ENCODE assay signal across 9 cellular contexts in the genomic region with DNA sequence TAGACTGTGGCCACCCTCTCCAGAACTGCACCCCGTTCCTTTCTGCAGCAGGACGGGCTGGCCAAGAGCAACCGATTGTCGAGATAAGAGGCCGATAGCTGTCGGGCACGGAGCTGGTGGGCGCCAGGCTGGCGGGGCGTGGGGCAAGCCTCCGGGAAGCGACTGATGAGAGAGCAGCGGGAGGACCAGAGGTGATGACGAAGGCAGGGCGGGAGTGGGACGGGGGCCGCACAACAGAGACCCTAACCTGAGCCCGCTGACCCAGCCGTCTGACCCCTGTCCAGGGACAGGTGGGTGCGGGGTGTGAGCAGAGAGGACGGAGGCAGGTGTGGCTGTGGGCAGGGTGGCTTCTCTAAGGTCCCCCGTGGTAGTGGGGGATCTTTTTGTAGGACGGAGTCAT. TPM values are rescaled to one million over a fixed set of nuclear protein-coding genes. Genes with fewer than 3 reads are reported as not detected.
DNase-seq lines count a peak whose midpoint lies in the region; TF ChIP-seq lines count a peak whose summit lies in the region.
"Had no signal": no experiment of that assay in that cellular context is flagged by ENCODE, and none has a peak within 500 bp of the region (broad histone marks: within the 10 kb centered on the region; RNA-seq: fewer than 3 reads in every experiment).

No MANE protein-coding gene starts in this region.

- DNase-seq in activated CD4-positive, alpha-beta T cell treated with anti-CD3 and anti-CD28 coated beads, Interleukin-2, amount 10 ng/mL, durations not matched to agents 7 days and 5 days, result no peak
- no peak for DNase-seq in activated CD4-positive, alpha-beta T cell treated with anti-CD3 and anti-CD28 coated beads, Interleukin-2, amount 50 U/mL, for 4 hours
- DNase-seq in WERI-Rb-1 (no peak), hepatocyte (ENCODE audit: low spot score) (no peak), iPS-NIHi11 (ENCODE audit: low spot score) (no peak), SK-N-DZ (ENCODE audit: low spot score) (no peak)
- DNase-seq in activated effector memory CD4-positive, alpha-beta T cell treated with anti-CD3 and anti-CD28 coated beads, Interleukin-2, amount 50 U/mL, for 16 hours, result no peak

- no peaks in the 10 kb centered on the region for H3K9me2 ChIP-seq in hepatocyte (replicated peaks; ENCODE audit: insufficient read depth)

- H2AFZ ChIP-seq in hepatocyte, result peak overlapping the region; percentile 94

- H3K27me3 Mint-ChIP-seq in activated CD4-positive, alpha-beta T cell treated with anti-CD3 and anti-CD28 coated beads, Interleukin-2, amount 10 ng/mL, durations not matched to agents 7 days and 5 days, result peaks cover 18% of the 10 kb centered on the region

- no peaks in the 10 kb centered on the region for H3K9me3 Mint-ChIP-seq in activated CD4-positive, alpha-beta T cell treated with anti-CD3 and anti-CD28 coated beads, Interleukin-2, amount 10 ng/mL, durations not matched to agents 7 days and 5 days

- TF ChIP-seq CTCF in WERI-Rb-1 (IDR thresholded peaks at IDR 0.05; ENCODE audit: low read depth, low read length), result no peak
- no peak for TF ChIP-seq CTCF in hepatocyte (IDR thresholded peaks at IDR 0.05; ENCODE audit: poor library complexity)

- no peaks in the 10 kb centered on the region for H3K36me3 Mint-ChIP-seq in activated CD4-positive, alpha-beta T cell treated with anti-CD3 and anti-CD28 coated beads, Interleukin-2, amount 10 ng/mL, durations not matched to agents 7 days and 5 days (ENCODE audit: low read depth)

- H3K27me3 ChIP-seq in WERI-Rb-1 (ENCODE audit: insufficient read depth, low read depth, severe bottlenecking) (no peaks in the 10 kb centered on the region), hepatocyte (no peaks in the 10 kb centered on the region), stomach smooth muscle (ENCODE audit: control insufficient read depth in 1 of 2, insufficient read depth in 2 of 2, low read length in 2 of 2) (no peaks in the 10 kb centered on the region)

- peak overlapping the region; percentile 45 for H3K4me3 ChIP-seq in WERI-Rb-1 (ENCODE audit: low read depth, low read length)
- H3K4me3 ChIP-seq in hepatocyte, result no peak overlapping the region
- peak overlapping the region in 1 of 2 donors; percentile 74 for H3K4me3 ChIP-seq in stomach smooth muscle (ENCODE audit: low read length in 2 of 2)
- H3K4me3 ChIP-seq: mucosa of descending colon had no signal

- peaks cover 13% of the 10 kb centered on the region for H3K4me1 Mint-ChIP-seq in activated CD4-positive, alpha-beta T cell treated with anti-CD3 and anti-CD28 coated beads, Interleukin-2, amount 10 ng/mL, durations not matched to agents 7 days and 5 days

- WGBS in hepatocyte (ENCODE audit: low lambda C conversion rate, missing lambda C conversion rate), result 74% methylated on average over 22 of the region's 23 CpGs

- peak overlapping the region; percentile 64 for H3K4me3 Mint-ChIP-seq in activated CD4-positive, alpha-beta T cell treated with anti-CD3 and anti-CD28 coated beads, Interleukin-2, amount 10 ng/mL, durations not matched to agents 7 days and 5 days

- H3K36me3 ChIP-seq in WERI-Rb-1, result no peaks in the 10 kb centered on the region
- H3K36me3 ChIP-seq in hepatocyte (replicated peaks; ENCODE audit: insufficient read depth, low read depth), result no peaks in the 10 kb centered on the region
- no peaks in the 10 kb centered on the region for H3K36me3 ChIP-seq in stomach smooth muscle (ENCODE audit: control insufficient read depth in 2 of 2, insufficient read depth in 2 of 2, low read length in 2 of 2)

- CTCF ChIA-PET in activated CD4-positive, alpha-beta T cell treated with anti-CD3 and anti-CD28 coated beads, Interleukin-2, amount 10 ng/mL, durations not matched to agents 7 days and 5 days (lab: Charles Lee), result no interaction called here

- H3K27ac ChIP-seq in WERI-Rb-1 (peak overlapping the region; percentile 90), hepatocyte (peak overlapping the region; percentile 95), stomach smooth muscle (ENCODE audit: low read length) (peak overlapping the region; percentile 58)

- H3K9ac ChIP-seq in stomach smooth muscle (ENCODE audit: low read length in 2 of 2), result no peak overlapping the region

- no peak overlapping the region for H3K27ac Mint-ChIP-seq in activated CD4-positive, alpha-beta T cell treated with anti-CD3 and anti-CD28 coated beads, Interleukin-2, amount 10 ng/mL, durations not matched to agents 7 days and 5 days

- H3K9me3 ChIP-seq in WERI-Rb-1 (ENCODE audit: severe bottlenecking) (no peaks in the 10 kb centered on the region), hepatocyte (ENCODE audit: low read depth) (no peaks in the 10 kb centered on the region), stomach smooth muscle (ENCODE audit: control insufficient read depth in 2 of 2, low read length in 2 of 2) (no peaks in the 10 kb centered on the region)
- H3K9me3 ChIP-seq: mucosa of descending colon had no signal

- POLR2A ChIA-PET in activated CD4-positive, alpha-beta T cell treated with anti-CD3 and anti-CD28 coated beads, Interleukin-2, amount 10 ng/mL, durations not matched to agents 7 days and 5 days (lab: Charles Lee), result no interaction called here

- no peaks in the 10 kb centered on the region for H3K79me2 ChIP-seq in hepatocyte

- H4K20me1 ChIP-seq in hepatocyte (ENCODE audit: insufficient read depth, poor library complexity, severe bottlenecking), result no peaks in the 10 kb centered on the region

- peaks cover 3% of the 10 kb centered on the region for H3K4me1 ChIP-seq in hepatocyte (ENCODE audit: insufficient read depth)
- H3K4me1 ChIP-seq in stomach smooth muscle (ENCODE audit: control insufficient read depth, insufficient read depth, low read length), result peaks cover 8% of the 10 kb centered on the region

- H3K4me2 ChIP-seq in hepatocyte, result peak overlapping the region; percentile 88

RNA-seq across cellular contexts. Expression of gene BRSK2, which starts 7.3 kb away (rescaled TPM):
- total RNA-seq in activated CD4-positive, alpha-beta T cell treated with anti-CD3 and anti-CD28 coated beads, Interleukin-2, amount 10 ng/mL, durations not matched to agents 7 days and 5 days, result not detected
- total RNA-seq in hepatocyte, result 4.7 and 6.8 TPM in 2 replicates
- polyA plus RNA-seq in hepatocyte, result 13.6 and 15.1 TPM in 2 replicates
- polyA plus RNA-seq in SK-N-DZ (2014; cell fraction: cytosol; rRNA removed), result 37.3 and 46.3 TPM in 2 replicates
- 66.2 and 73.1 TPM in 2 replicates for polyA plus RNA-seq in SK-N-DZ (2014; cell fraction: nucleus; rRNA removed)
